Comparison of ENCODE assay signal across 35 cellular contexts in genomic region chr2:190546734-190547133, GRCh38.
"Had no signal": no experiment of that assay in that cellular context is flagged by ENCODE, and none has a peak within 500 bp of the region (broad histone marks: within the 10 kb centered on the region; RNA-seq: fewer than 3 reads in every experiment).

No MANE protein-coding gene starts in this region.

- DNase-seq: activated CD4-positive, alpha-beta memory T cell treated with anti-CD3 and anti-CD28 coated beads, Interleukin-2, amount 10 ng/mL, durations not matched to agents 7 days and 5 days; activated CD4-positive, alpha-beta T cell treated with anti-CD3 and anti-CD28 coated beads for 1 hour; activated CD4-positive, alpha-beta T cell treated with anti-CD3 and anti-CD28 coated beads for 48 hours; activated CD4-positive, CD25-positive, alpha-beta regulatory T cell; activated CD8-positive, alpha-beta memory T cell treated with anti-CD3 and anti-CD28 coated beads for 24 hours; activated CD8-positive, alpha-beta memory T cell treated with anti-CD3 and anti-CD28 coated beads, Interleukin-2, amount 10 ng/mL, durations not matched to agents 7 days and 5 days; activated CD8-positive, alpha-beta memory T cell treated with anti-CD3 and anti-CD28 coated beads, Interleukin-2, amount 50 U/mL, for 48 hours; activated effector memory CD4-positive, alpha-beta T cell treated with anti-CD3 and anti-CD28 coated beads, Interleukin-2, amount 50 U/mL, for 16 hours; activated naive CD4-positive, alpha-beta T cell; activated naive CD4-positive, alpha-beta T cell treated with anti-CD3 and anti-CD28 coated beads, Interleukin-2, amount 50 U/mL, for 16 hours; activated naive CD8-positive, alpha-beta T cell treated with anti-CD3 and anti-CD28 coated beads for 36 hours; activated T-cell treated with anti-CD3 and anti-CD28 coated beads, Interleukin-2, amount 50 U/mL, for 48 hours; amniotic stem cell; aorta; Karpas-422; NCI-H1092 treated with DMSO at 0.1 percent for 48 hours; NCI-H1417; NCI-H146; NCI-H187; NCI-H2029 treated with DMSO at 0.1 percent for 48 hours; NCI-H2107; NCI-H2171; NCI-H510A; NCI-H526; NCI-H748 treated with DMSO at 0.1 percent for 48 hours; NK-92 treated with Interleukin-12 subunit alpha and Interleukin-12 subunit beta, amount 100 ng/mL, for 24 hours; PC-9; SW 1271; T-helper 1 cell; T-helper 2 cell; T-helper 9 cell; WERI-Rb-1 had no signal

- ATAC-seq: activated CD8-positive, alpha-beta memory T cell treated with anti-CD3 and anti-CD28 coated beads, Interleukin-2, amount 10 ng/mL, durations not matched to agents 7 days and 5 days; Right ventricle myocardium inferior had no signal

- H3K27ac Mint-ChIP-seq: activated CD4-positive, alpha-beta memory T cell treated with anti-CD3 and anti-CD28 coated beads, Interleukin-2, amount 10 ng/mL, durations not matched to agents 7 days and 5 days; activated CD8-positive, alpha-beta memory T cell treated with anti-CD3 and anti-CD28 coated beads, Interleukin-2, amount 10 ng/mL, durations not matched to agents 7 days and 5 days; activated naive CD8-positive, alpha-beta T cell treated with anti-CD3 and anti-CD28 coated beads for 36 hours had no signal

- H3K4me3 Mint-ChIP-seq: activated CD4-positive, alpha-beta memory T cell treated with anti-CD3 and anti-CD28 coated beads, Interleukin-2, amount 10 ng/mL, durations not matched to agents 7 days and 5 days; activated CD8-positive, alpha-beta memory T cell treated with anti-CD3 and anti-CD28 coated beads, Interleukin-2, amount 10 ng/mL, durations not matched to agents 7 days and 5 days; activated naive CD8-positive, alpha-beta T cell treated with anti-CD3 and anti-CD28 coated beads for 36 hours; central memory CD8-positive, alpha-beta T cell had no signal

- H2AFZ ChIP-seq: PC-9 had no signal

- H3K27me3 Mint-ChIP-seq: activated CD4-positive, alpha-beta memory T cell treated with anti-CD3 and anti-CD28 coated beads, Interleukin-2, amount 10 ng/mL, durations not matched to agents 7 days and 5 days; activated CD8-positive, alpha-beta memory T cell treated with anti-CD3 and anti-CD28 coated beads, Interleukin-2, amount 10 ng/mL, durations not matched to agents 7 days and 5 days; activated naive CD8-positive, alpha-beta T cell treated with anti-CD3 and anti-CD28 coated beads for 36 hours; central memory CD8-positive, alpha-beta T cell had no signal

- H3K27ac ChIP-seq: cardiac muscle cell, PC-9, WERI-Rb-1 had no signal

- H3K4me2 ChIP-seq: PC-9 had no signal

- H3K27me3 ChIP-seq: cardiac muscle cell had no signal

- H3K4me3 ChIP-seq: cardiac muscle cell, PC-9 had no signal

- H3K36me3 ChIP-seq: cardiac muscle cell, WERI-Rb-1 had no signal
